Comparison of ENCODE assay signal across 19 cellular contexts in genomic region chr7:119197172-119197871, GRCh38.
DNase-seq lines count a peak whose midpoint lies in the region; ATAC-seq and TF ChIP-seq lines count a peak whose summit lies in the region.
"Had no signal": no experiment of that assay in that cellular context is flagged by ENCODE, and none has a peak within 500 bp of the region (broad histone marks: within the 10 kb centered on the region; RNA-seq: fewer than 3 reads in every experiment).

No MANE protein-coding gene starts in this region.

- 89 to 92% methylated on average over 6 to 9 of the region's 9 CpGs for WGBS in endodermal cell (ENCODE audit: insufficient coverage in 1 of 2, insufficient read length in 1 of 2), 2 experiments

- H4K20me1 ChIP-seq in MM.1S (ENCODE audit: insufficient read depth, low read length) (no peaks in the 10 kb centered on the region), neural progenitor cell (ENCODE audit: low read depth) (no peaks in the 10 kb centered on the region)

- H3K9ac ChIP-seq in MM.1S (ENCODE audit: low read length) (no peak overlapping the region), neural progenitor cell (no peak overlapping the region), endodermal cell (ENCODE audit: extremely low read depth, low read length, poor library complexity, severe bottlenecking) (no peak overlapping the region)

- H3K36me3 Mint-ChIP-seq in neural progenitor cell, result no peaks in the 10 kb centered on the region
- no peaks in the 10 kb centered on the region for H3K36me3 Mint-ChIP-seq in endodermal cell (ENCODE audit: low read depth)
- H3K36me3 Mint-ChIP-seq: CD8-positive, alpha-beta memory T cell; natural killer cell treated with Interleukin-12 subunit alpha and Interleukin-12 subunit beta and Interleukin-15 and Interleukin-18, amount 100 ng/mL, for 72 hours had no signal

- H3K27me3 Mint-ChIP-seq in neural progenitor cell (ENCODE audit: insufficient read depth, low read depth), result no peaks in the 10 kb centered on the region
- no peaks in the 10 kb centered on the region for H3K27me3 Mint-ChIP-seq in endodermal cell (ENCODE audit: insufficient read depth)
- H3K27me3 Mint-ChIP-seq: CD8-positive, alpha-beta memory T cell; natural killer cell treated with Interleukin-12 subunit alpha and Interleukin-12 subunit beta and Interleukin-15 and Interleukin-18, amount 100 ng/mL, for 72 hours had no signal

- no peaks in the 10 kb centered on the region for H3K4me1 Mint-ChIP-seq in neural progenitor cell
- H3K4me1 Mint-ChIP-seq in endodermal cell, result peaks cover 10% of the 10 kb centered on the region
- H3K4me1 Mint-ChIP-seq: CD8-positive, alpha-beta memory T cell had no signal

- H3K9me2 ChIP-seq in MM.1S (replicated peaks; ENCODE audit: insufficient read depth, low read length), result no peaks in the 10 kb centered on the region

- H3K27ac Mint-ChIP-seq in neural progenitor cell, result no peak overlapping the region
- H3K27ac Mint-ChIP-seq in endodermal cell, result no peak overlapping the region
- H3K27ac Mint-ChIP-seq: activated T-helper 2 cell treated with anti-CD3 and anti-CD28 coated beads, Interferon-gamma antibody, Interleukin-2, Interleukin-4, amounts not matched to agents 10 μg/mL and 5 μg/mL and 100 μg/mL, durations not matched to agents 14 hours and 24 hours and 36 hours; CD8-positive, alpha-beta memory T cell; natural killer cell treated with Interleukin-12 subunit alpha and Interleukin-12 subunit beta and Interleukin-15 and Interleukin-18, amount 100 ng/mL, for 72 hours had no signal

- ATAC-seq in GM19023 (IDR thresholded peaks at IDR 0.05; ENCODE audit: unreplicated experiment), result peak; percentile 26
- peak; percentile 14 for ATAC-seq in GM21723 (IDR thresholded peaks at IDR 0.05; ENCODE audit: unreplicated experiment)
- ATAC-seq: gastroesophageal sphincter; natural killer cell treated with Interleukin-12 subunit alpha and Interleukin-12 subunit beta and Interleukin-15 and Interleukin-18, amount 100 ng/mL, for 72 hours had no signal

- no peaks in the 10 kb centered on the region for H3K79me2 ChIP-seq in MM.1S (ENCODE audit: low read length)
- no peaks in the 10 kb centered on the region for H3K79me2 ChIP-seq in neural progenitor cell (ENCODE audit: low read depth)

- TF ChIP-seq CTCF in MM.1S (IDR thresholded peaks at IDR 0.05; ENCODE audit: low read length), result no peak
- TF ChIP-seq CTCF in neural progenitor cell (IDR thresholded peaks at IDR 0.05), result no peak
- no peak for TF ChIP-seq CTCF in endodermal cell (conservative IDR thresholded peaks at IDR 0.05)

- no peaks in the 10 kb centered on the region for H3K9me3 ChIP-seq in MM.1S (replicated peaks; ENCODE audit: insufficient read depth, low read length)
- no peaks in the 10 kb centered on the region for H3K9me3 ChIP-seq in neural progenitor cell (ENCODE audit: low read depth)
- H3K9me3 ChIP-seq in endodermal cell (ENCODE audit: control insufficient read depth, low read length), result peaks cover 5% of the 10 kb centered on the region
- H3K9me3 ChIP-seq: upper lobe of left lung had no signal

- DNase-seq in MM.1S, result peak; percentile 5
- no peak for DNase-seq in neural progenitor cell (ENCODE audit: low spot score)
- DNase-seq in GDM1 (lab: John Stamatoyannopoulos, UW), result no peak
- no peak for DNase-seq in OCI-M1 (lab: John Stamatoyannopoulos, UW)
- DNase-seq in endodermal cell, result no peak
- no peak for DNase-seq in SKM-1 (lab: John Stamatoyannopoulos, UW; ENCODE audit: unreplicated experiment)
- DNase-seq: CD8-positive, alpha-beta memory T cell; DMS79 treated with DMSO at 0.1 percent for 48 hours; NCI-H187 treated with DMSO at 0.1 percent for 48 hours; NK-92 treated with Interleukin-12 subunit alpha and Interleukin-12 subunit beta, amount 100 ng/mL, for 24 hours; stimulated activated CD4-positive, alpha-beta T cell treated with anti-CD3 and anti-CD28 coated beads, Interleukin-2, amount 100 ng/mL, for 48 hours had no signal

- no peak overlapping the region for H3K4me3 ChIP-seq in MM.1S (ENCODE audit: low read length)
- H3K4me3 ChIP-seq in neural progenitor cell, result no peak overlapping the region
- no peak overlapping the region for H3K4me3 ChIP-seq in endodermal cell (ENCODE audit: low read length)
- H3K4me3 ChIP-seq: gastroesophageal sphincter, skin epidermis, upper lobe of left lung had no signal

- H3K36me3 ChIP-seq in MM.1S (replicated peaks; ENCODE audit: insufficient read depth, low read length) (no peaks in the 10 kb centered on the region), neural progenitor cell (no peaks in the 10 kb centered on the region), endodermal cell (ENCODE audit: control insufficient read depth, insufficient read depth, low read length) (no peaks in the 10 kb centered on the region)
- H3K36me3 ChIP-seq: gastroesophageal sphincter, upper lobe of left lung had no signal

- H3K4me2 ChIP-seq in MM.1S (ENCODE audit: low read depth, low read length) (peak overlapping the region; percentile 15; the same call in 1 of the 2 replicates), neural progenitor cell (no peak overlapping the region)

- H3K4me1 ChIP-seq in MM.1S (ENCODE audit: low read length) (no peaks in the 10 kb centered on the region), neural progenitor cell (no peaks in the 10 kb centered on the region), endodermal cell (ENCODE audit: control insufficient read depth, insufficient read depth, low read length) (peaks cover 6% of the 10 kb centered on the region)
- H3K4me1 ChIP-seq: gastroesophageal sphincter, upper lobe of left lung had no signal

- H3K9me3 Mint-ChIP-seq in neural progenitor cell (no peaks in the 10 kb centered on the region), endodermal cell (no peaks in the 10 kb centered on the region)
- H3K9me3 Mint-ChIP-seq: activated T-helper 2 cell treated with anti-CD3 and anti-CD28 coated beads, Interferon-gamma antibody, Interleukin-2, Interleukin-4, amounts not matched to agents 10 μg/mL and 5 μg/mL and 100 μg/mL, durations not matched to agents 14 hours and 24 hours and 36 hours had no signal

- H2AFZ ChIP-seq in MM.1S (ENCODE audit: low read length) (peak overlapping the region; percentile 41; the same call in 1 of the 2 replicates), neural progenitor cell (replicated peaks) (peak overlapping the region; percentile 62)

- H3K27me3 ChIP-seq in MM.1S (replicated peaks; ENCODE audit: insufficient read depth, low read length) (no peaks in the 10 kb centered on the region), neural progenitor cell (no peaks in the 10 kb centered on the region), endodermal cell (ENCODE audit: control insufficient read depth, insufficient read depth, low read length, poor library complexity, severe bottlenecking) (no peaks in the 10 kb centered on the region)
- H3K27me3 ChIP-seq: gastroesophageal sphincter, upper lobe of left lung had no signal

- H3K4me3 Mint-ChIP-seq in neural progenitor cell, result no peak overlapping the region
- H3K4me3 Mint-ChIP-seq in endodermal cell, result no peak overlapping the region
- H3K4me3 Mint-ChIP-seq: CD8-positive, alpha-beta memory T cell; natural killer cell treated with Interleukin-12 subunit alpha and Interleukin-12 subunit beta and Interleukin-15 and Interleukin-18, amount 100 ng/mL, for 72 hours had no signal

- H3K27ac ChIP-seq in MM.1S (ENCODE audit: low read length) (no peak overlapping the region), neural progenitor cell (no peak overlapping the region), endodermal cell (ENCODE audit: low read depth, low read length) (no peak overlapping the region)
- H3K27ac ChIP-seq: gastroesophageal sphincter, RWPE1, skin epidermis, upper lobe of left lung had no signal

- H3F3A ChIP-seq in MM.1S (ENCODE audit: insufficient read depth, low read length), result no peaks in the 10 kb centered on the region
- H3F3A ChIP-seq in neural progenitor cell (ENCODE audit: low read depth), result no peaks in the 10 kb centered on the region
